Comparison of ENCODE assay signal across 25 cellular contexts in the genomic region with DNA sequence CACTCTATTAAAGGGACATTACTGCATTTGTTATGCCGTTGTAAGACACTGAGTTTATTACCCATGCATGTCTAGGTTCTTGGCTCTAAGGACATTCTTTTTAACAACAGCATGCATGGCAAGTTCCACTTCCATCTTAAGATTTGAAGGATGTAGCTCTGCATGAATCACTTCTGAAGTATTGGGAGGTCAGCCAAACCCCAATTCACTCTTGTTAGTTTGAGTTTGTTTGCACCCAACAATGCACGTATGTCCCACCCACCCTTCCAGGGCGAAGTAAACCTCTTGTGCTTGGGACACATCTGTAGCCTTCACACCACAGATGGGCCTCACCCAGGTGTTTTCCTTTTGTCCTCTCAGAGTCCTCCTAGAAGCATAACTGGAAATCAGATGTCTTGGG. TPM values are rescaled to one million over a fixed set of nuclear protein-coding genes. Genes with fewer than 3 reads are reported as not detected.
DNase-seq lines count a peak whose midpoint lies in the region; ATAC-seq and TF ChIP-seq lines count a peak whose summit lies in the region.
"Had no signal": no experiment of that assay in that cellular context is flagged by ENCODE, and none has a peak within 500 bp of the region (broad histone marks: within the 10 kb centered on the region; RNA-seq: fewer than 3 reads in every experiment).

No MANE protein-coding gene starts in this region.

- 27 to 51% methylated on average over 3 of the region's 3 CpGs for whole genome bisulfite sequencing in esophagus squamous epithelium, 2 donors

- peak overlapping the region; percentile 32 for H3K27ac ChIP-seq in RWPE2 (ENCODE audit: poor library complexity, severe bottlenecking)
- no peak overlapping the region for H3K27ac ChIP-seq in esophagus squamous epithelium
- H3K27ac ChIP-seq: epithelial cell of prostate, testis had no signal

- no peak overlapping the region for H3K4me3 ChIP-seq in RWPE2 (ENCODE audit: severe bottlenecking)
- no peak overlapping the region for H3K4me3 ChIP-seq in esophagus squamous epithelium
- H3K4me3 ChIP-seq: testis had no signal

- H3K4me1 Mint-ChIP-seq in T-helper 17 cell: peaks cover under 1% of the 10 kb centered on the region
- H3K4me1 Mint-ChIP-seq: B cell; stimulated activated naive B cell treated with anti-CD40 and anti-IgM and Interleukin-4, amounts not matched to agents 10 μg/mL and 1 μg/mL and 100 μg/mL, for 72 hours had no signal

- TF ChIP-seq POLR2A in esophagus squamous epithelium (IDR thresholded peaks at IDR 0.05): no peak

- no peaks in the 10 kb centered on the region for H3K9me3 ChIP-seq in RWPE2 (ENCODE audit: severe bottlenecking)
- no peaks in the 10 kb centered on the region for H3K9me3 ChIP-seq in esophagus squamous epithelium
- no peaks in the 10 kb centered on the region for H3K9me3 ChIP-seq in T-helper 17 cell (ENCODE audit: control insufficient read depth, low read length, poor library complexity, severe bottlenecking)
- H3K9me3 ChIP-seq: testis had no signal

- H3K36me3 Mint-ChIP-seq in T-helper 17 cell (ENCODE audit: low read depth): peaks cover 6% of the 10 kb centered on the region
- H3K36me3 Mint-ChIP-seq: stimulated activated naive B cell treated with anti-CD40 and anti-IgM and Interleukin-4, amounts not matched to agents 10 μg/mL and 1 μg/mL and 100 μg/mL, for 72 hours had no signal

- H3K27me3 ChIP-seq in RWPE2 (ENCODE audit: insufficient read depth, poor library complexity, severe bottlenecking) (no peaks in the 10 kb centered on the region), esophagus squamous epithelium (peaks cover 0 to 8% (median 0%) of the 10 kb centered on the region in 4 donors)
- H3K27me3 ChIP-seq: testis had no signal

- ATAC-seq in RWPE2 (ENCODE audit: low read depth) (no peak), T-helper 17 cell (no peak)
- ATAC-seq: activated T-cell treated with anti-CD3 and anti-CD28 coated beads, Interleukin-2, amount 50 U/mL, for 72 hours; stimulated activated naive B cell treated with anti-CD40 and anti-IgM and Interleukin-4, amounts not matched to agents 10 μg/mL and 1 μg/mL and 100 μg/mL, for 72 hours had no signal

- H3K4me3 Mint-ChIP-seq in T-helper 17 cell: no peak overlapping the region
- H3K4me3 Mint-ChIP-seq: activated naive CD4-positive, alpha-beta T cell treated with anti-CD3 and anti-CD28 coated beads, Interleukin-2, amount 50 U/mL, for 24 hours; activated T-cell treated with anti-CD3 and anti-CD28 coated beads, Interleukin-2, amount 50 U/mL, for 72 hours; B cell; IgD-negative memory B cell; stimulated activated naive B cell treated with anti-CD40 and anti-IgM and Interleukin-4, amounts not matched to agents 10 μg/mL and 1 μg/mL and 100 μg/mL, for 72 hours had no signal

- TF ChIP-seq CTCF in RWPE2 (IDR thresholded peaks at IDR 0.05; ENCODE audit: poor library complexity, severe bottlenecking): no peak
- TF ChIP-seq CTCF in esophagus squamous epithelium (IDR thresholded peaks at IDR 0.05): no peak

- intact Hi-C loops in esophagus squamous epithelium (cut with DNase I): no loop called here

- H3K4me1 ChIP-seq in RWPE2 (ENCODE audit: insufficient read depth, poor library complexity, severe bottlenecking) (peaks cover 17% of the 10 kb centered on the region), esophagus squamous epithelium (peaks cover 0 to 22% (median under 1%) of the 10 kb centered on the region in 3 donors)
- H3K4me1 ChIP-seq: testis had no signal

- H3K36me3 ChIP-seq in RWPE2 (ENCODE audit: low read depth) (no peaks in the 10 kb centered on the region), esophagus squamous epithelium (no peaks in the 10 kb centered on the region)

- H3K27me3 Mint-ChIP-seq in T-helper 17 cell: peaks cover 76% of the 10 kb centered on the region

- no peak overlapping the region for H3K27ac Mint-ChIP-seq in T-helper 17 cell
- H3K27ac Mint-ChIP-seq: activated naive CD4-positive, alpha-beta T cell treated with anti-CD3 and anti-CD28 coated beads, Interleukin-2, amount 50 U/mL, for 24 hours; activated T-cell treated with anti-CD3 and anti-CD28 coated beads, Interleukin-2, amount 50 U/mL, for 72 hours; B cell; IgD-negative memory B cell; stimulated activated naive B cell treated with anti-CD40 and anti-IgM and Interleukin-4, amounts not matched to agents 10 μg/mL and 1 μg/mL and 100 μg/mL, for 72 hours had no signal

- DNase-seq in DMS79 treated with DMSO at 0.1 percent for 48 hours (lab: John Stamatoyannopoulos, UW) (peak; percentile 22), DMS79 (lab: John Stamatoyannopoulos, UW) (no peak), RWPE2 (ENCODE audit: low spot score) (no peak), iris pigment epithelial cell (ENCODE audit: low read depth) (peak; percentile 77), esophagus squamous epithelium (lab: John Stamatoyannopoulos, UW) (no peak), T-helper 17 cell (no peak), NCI-H774 (lab: John Stamatoyannopoulos, UW) (no peak)
- DNase-seq in effector CD4-positive, alpha-beta T cell: no peak
- DNase-seq: activated CD4-positive, alpha-beta T cell treated with anti-CD3 and anti-CD28 coated beads for 48 hours; activated T-cell treated with anti-CD3 and anti-CD28 coated beads, Interleukin-2, amount 50 U/mL, for 72 hours; anterior cingulate cortex; DND-41; GOT3; islet precursor cell; NCI-H1436 treated with DMSO at 0.1 percent for 48 hours; NCI-H524 treated with DMSO at 0.1 percent for 48 hours; SHP77; small intestine; stimulated activated naive B cell treated with anti-CD40 and anti-IgM and Interleukin-4, amounts not matched to agents 10 μg/mL and 1 μg/mL and 100 μg/mL, for 72 hours; T-helper 1 cell; testis had no signal

RNA-seq across cellular contexts. Expression of a gene that starts 5.6 kb away (rescaled TPM):
- total RNA-seq in esophagus squamous epithelium: 10 to 100 TPM; 28.7 to 81.3 (median 44.8) TPM
- total RNA-seq in T-helper 17 cell: under 1 TPM in 1 of 2 donors, not detected in 1; 0.07 TPM

RNA-seq across cellular contexts. Expression of a gene that starts 21.0 kb away (rescaled TPM):
- total RNA-seq in esophagus squamous epithelium: 10 to 100 TPM in 2 of 4 donors, 1 to 10 TPM in 2; 2.9 to 10.8 (median 9.2) TPM
- under 1 TPM; 0.25 to 0.26 TPM for total RNA-seq in T-helper 17 cell
- total RNA-seq: activated T-cell treated with anti-CD3 and anti-CD28 coated beads, Interleukin-2, amount 50 U/mL, for 72 hours; B cell had no signal

Comparison
In these comparisons a context has a peak if more than half of its experiments do, and no peak if none do; other contexts are left out.
1. DNase-seq: peak in DMS79 treated with DMSO at 0.1 percent for 48 hours (single experiment) and iris pigment epithelial cell (single experiment); none in DMS79 (single experiment), RWPE2 (single experiment), effector CD4-positive, alpha-beta T cell (single experiment), esophagus squamous epithelium (single experiment), T-helper 17 cell (0 of 3) and NCI-H774 (single experiment).
2. RNA of a gene that starts 5.6 kb away (total RNA-seq): 28.7 to 81.3 TPM in esophagus squamous epithelium; 0.07 TPM in T-helper 17 cell; every median in the first group is over 10 times any median in the second.